ENCODE assay signal across 28 cellular contexts in genomic region chr3:150639262-150639661, GRCh38. TPM values are rescaled to one million over a fixed set of nuclear protein-coding genes. Genes with fewer than 3 reads are reported as not detected.
DNase-seq lines count a peak whose midpoint lies in the region; TF ChIP-seq lines count a peak whose summit lies in the region.
"Had no signal": no experiment of that assay in that cellular context is flagged by ENCODE, and none has a peak within 500 bp of the region (broad histone marks: within the 10 kb centered on the region; RNA-seq: fewer than 3 reads in every experiment).

No MANE protein-coding gene starts in this region.

- H3F3A ChIP-seq in GM23248 (ENCODE audit: insufficient read depth): 0 out of 2 replicates have a peak, but pooled peaks cover 6% of the 10 kb centered on the region

- no peak for TF ChIP-seq CTCF in choroid plexus epithelial cell (conservative IDR thresholded peaks at IDR 0.05; ENCODE audit: low read depth, low read length)

- DNase-seq in GM23248 (peak; percentile 21), MG63 (peak; percentile 21), choroid plexus epithelial cell (ENCODE audit: low read depth) (peak; percentile 13), lung microvascular endothelial cell (ENCODE audit: low read depth in 2 of 2) (peak; percentile 6 to 19), SKM-1 (lab: John Stamatoyannopoulos, UW; ENCODE audit: unreplicated experiment) (no peak)
- no peak for DNase-seq in stimulated activated CD4-positive, alpha-beta T cell treated with anti-CD3 and anti-CD28 coated beads, Interleukin-4, amount 100 ng/mL, for 4 hours
- no peak for DNase-seq in NK-92 treated with Interleukin-12 subunit alpha and Interleukin-12 subunit beta, amount 100 ng/mL, for 24 hours (lab: John Stamatoyannopoulos, UW)
- DNase-seq: activated CD4-positive, alpha-beta T cell treated with anti-CD3 and anti-CD28 coated beads, Interleukin-2, amount 10 ng/mL, durations not matched to agents 7 days and 5 days; activated naive CD4-positive, alpha-beta T cell treated with Interleukin-2 at 50 U/mL for 16 hours; activated T-cell treated with anti-CD3 and anti-CD28 coated beads, Interleukin-2, amount 50 U/mL, for 48 hours; adrenal gland; C1 segment of cervical spinal cord; COR-L47; DMS79 treated with DMSO at 0.1 percent for 48 hours; effector CD8-positive, alpha-beta T cell; GOT3; left colon; NCI-H146; NCI-H2107; NCI-H446 treated with DMSO at 0.1 percent for 48 hours; NCI-H82; SK-N-SH; stimulated activated naive CD4-positive, alpha-beta T cell treated with Interleukin-2 at 50 U/mL for 16 hours; testis; WERI-Rb-1 had no signal

- H3K4me1 ChIP-seq in GM23248 (ENCODE audit: insufficient read depth): no peaks in the 10 kb centered on the region
- H3K4me1 ChIP-seq: adrenal gland, gastroesophageal sphincter, testis had no signal

- H3K27me3 ChIP-seq in GM23248 (replicated peaks; ENCODE audit: insufficient read depth) (no peaks in the 10 kb centered on the region), MG63 (no peaks in the 10 kb centered on the region)
- H3K27me3 ChIP-seq: adrenal gland, gastroesophageal sphincter, hepatocyte, testis had no signal

- H3K9ac ChIP-seq in GM23248: no peak overlapping the region
- H3K9ac ChIP-seq: KMS-11, SK-N-SH had no signal

- no peaks in the 10 kb centered on the region for H3K9me2 ChIP-seq in GM23248 (ENCODE audit: insufficient read depth)
- H3K9me2 ChIP-seq: SK-N-SH had no signal

- H3K9me3 ChIP-seq in GM23248 (ENCODE audit: low read depth) (no peaks in the 10 kb centered on the region), MG63 (peaks cover 3% of the 10 kb centered on the region; the same call in 1 of the 2 replicates)
- H3K9me3 ChIP-seq: adrenal gland, gastroesophageal sphincter, SK-N-SH, testis had no signal

- in situ Hi-C loops in GM23248 (cut with MboI): no loop called here

- no peaks in the 10 kb centered on the region for H3K79me2 ChIP-seq in GM23248 (ENCODE audit: insufficient read depth)
- H3K79me2 ChIP-seq: hepatocyte had no signal

- no peak overlapping the region for H3K4me2 ChIP-seq in GM23248 (ENCODE audit: unreplicated experiment)
- H3K4me2 ChIP-seq: hepatocyte, KMS-11, SK-N-SH had no signal

- H3K36me3 ChIP-seq in GM23248 (ENCODE audit: low read depth): no peaks in the 10 kb centered on the region
- no peaks in the 10 kb centered on the region for H3K36me3 ChIP-seq in MG63
- H3K36me3 ChIP-seq: adrenal gland, gastroesophageal sphincter, WERI-Rb-1 had no signal

- no peak overlapping the region for H2AFZ ChIP-seq in GM23248
- H2AFZ ChIP-seq: hepatocyte had no signal

- no peak overlapping the region for H3K27ac ChIP-seq in GM23248
- H3K27ac ChIP-seq: adrenal gland, gastroesophageal sphincter, hepatocyte, KMS-11, testis, WERI-Rb-1 had no signal

- H4K20me1 ChIP-seq in GM23248 (ENCODE audit: insufficient read depth): no peaks in the 10 kb centered on the region

- WGBS in GM23248 (ENCODE audit: low coverage in 1 of 2, low lambda C conversion rate in 2 of 2, missing lambda C conversion rate in 2 of 2), 2 experiments: 52% methylated on average over 5 of the region's 5 CpGs

- no peak overlapping the region for H3K4me3 ChIP-seq in GM23248
- H3K4me3 ChIP-seq in MG63: no peak overlapping the region
- no peak overlapping the region for H3K4me3 ChIP-seq in choroid plexus epithelial cell (ENCODE audit: low read depth, low read length)
- H3K4me3 ChIP-seq: adrenal gland, gastroesophageal sphincter, hepatocyte, testis had no signal

RNA-seq across cellular contexts. Expression of gene SELENOT, which starts 36.1 kb away (rescaled TPM):
- 92.8 and 179 TPM in 2 replicates for total RNA-seq in GM23248 (2014; rRNA removed; shearing (Covaris generic))
- polyA plus RNA-seq in GM23248 (2016; fragmentation: Nextera tagmentation; extraction: Ambion mirVana): 187 and 193 TPM in 2 replicates
- total RNA-seq in MG63 (2014; rRNA removed; shearing (Covaris generic); ENCODE audit: low replicate concordance): 123 and 174 TPM in 2 replicates
- 44.9 and 88.7 TPM in 2 replicates for total RNA-seq in lung microvascular endothelial cell

Comparison
In these comparisons a context has a peak if more than half of its experiments do, and no peak if none do; other contexts are left out.
1. DNase-seq: peak in GM23248 (single experiment), MG63 (single experiment), choroid plexus epithelial cell (single experiment) and lung microvascular endothelial cell (2 of 2); none in SKM-1 (single experiment), stimulated activated CD4-positive, alpha-beta T cell treated with anti-CD3 and anti-CD28 coated beads, Interleukin-4, amount 100 ng/mL, for 4 hours (0 of 2) and NK-92 treated with Interleukin-12 subunit alpha and Interleukin-12 subunit beta, amount 100 ng/mL, for 24 hours (single experiment).